Comparison of ENCODE assay signal across 21 cellular contexts in genomic region chr15:39846108-39846507, GRCh38.
"Had no signal": no experiment of that assay in that cellular context is flagged by ENCODE, and none has a peak within 500 bp of the region (broad histone marks: within the 10 kb centered on the region; RNA-seq: fewer than 3 reads in every experiment).

No MANE protein-coding gene starts in this region.

- H2AFZ ChIP-seq: parathyroid adenoma had no signal

- H3K4me1 ChIP-seq: colonic mucosa, esophagus squamous epithelium, parathyroid adenoma, upper lobe of right lung had no signal

- H3K4me1 Mint-ChIP-seq: activated CD8-positive, alpha-beta memory T cell treated with anti-CD3 and anti-CD28 coated beads, Interleukin-2, amount 10 ng/mL, durations not matched to agents 7 days and 5 days; activated naive CD4-positive, alpha-beta T cell treated with anti-CD3 and anti-CD28 coated beads, Interleukin-2, amount 10 ng/mL, durations not matched to agents 7 days and 5 days; immature natural killer cell; naive thymus-derived CD4-positive, alpha-beta T cell had no signal

- H3K4me3 Mint-ChIP-seq: activated CD4-positive, alpha-beta memory T cell treated with anti-CD3 and anti-CD28 coated beads for 36 hours; activated CD8-positive, alpha-beta memory T cell treated with anti-CD3 and anti-CD28 coated beads, Interleukin-2, amount 10 ng/mL, durations not matched to agents 7 days and 5 days; activated naive CD4-positive, alpha-beta T cell treated with anti-CD3 and anti-CD28 coated beads, Interleukin-2, amount 10 ng/mL, durations not matched to agents 7 days and 5 days; immature natural killer cell; naive thymus-derived CD4-positive, alpha-beta T cell had no signal

- H3K27ac Mint-ChIP-seq: activated CD4-positive, alpha-beta memory T cell treated with anti-CD3 and anti-CD28 coated beads for 36 hours; activated CD8-positive, alpha-beta memory T cell treated with anti-CD3 and anti-CD28 coated beads, Interleukin-2, amount 10 ng/mL, durations not matched to agents 7 days and 5 days; activated naive CD4-positive, alpha-beta T cell treated with anti-CD3 and anti-CD28 coated beads, Interleukin-2, amount 10 ng/mL, durations not matched to agents 7 days and 5 days; activated T-helper 2 cell treated with anti-CD3 and anti-CD28 coated beads, Interferon-gamma antibody, Interleukin-2, Interleukin-4, amounts not matched to agents 10 μg/mL and 5 μg/mL and 100 μg/mL, durations not matched to agents 14 hours and 24 hours and 36 hours; immature natural killer cell; naive thymus-derived CD4-positive, alpha-beta T cell had no signal

- H3K9ac ChIP-seq: parathyroid adenoma had no signal

- ATAC-seq: activated CD8-positive, alpha-beta memory T cell treated with anti-CD3 and anti-CD28 coated beads, Interleukin-2, amount 10 ng/mL, durations not matched to agents 7 days and 5 days; left lobe of liver; mucosa of descending colon; naive thymus-derived CD4-positive, alpha-beta T cell; upper lobe of right lung had no signal

- H3K36me3 Mint-ChIP-seq: activated CD4-positive, alpha-beta memory T cell treated with anti-CD3 and anti-CD28 coated beads for 36 hours; activated CD8-positive, alpha-beta memory T cell treated with anti-CD3 and anti-CD28 coated beads, Interleukin-2, amount 10 ng/mL, durations not matched to agents 7 days and 5 days; activated naive CD4-positive, alpha-beta T cell treated with anti-CD3 and anti-CD28 coated beads, Interleukin-2, amount 10 ng/mL, durations not matched to agents 7 days and 5 days; immature natural killer cell; naive thymus-derived CD4-positive, alpha-beta T cell had no signal

- H3K9me3 ChIP-seq: colonic mucosa, esophagus squamous epithelium, mucosa of descending colon, thoracic aorta, upper lobe of right lung had no signal

- H3K27ac ChIP-seq: colonic mucosa, esophagus squamous epithelium, parathyroid adenoma, thoracic aorta, upper lobe of right lung had no signal

- H3K27me3 ChIP-seq: colonic mucosa, esophagus squamous epithelium, upper lobe of right lung had no signal

- H3K36me3 ChIP-seq: colonic mucosa, esophagus squamous epithelium, thoracic aorta, upper lobe of right lung had no signal

- DNase-seq: activated CD4-positive, alpha-beta memory T cell treated with anti-CD3 and anti-CD28 coated beads for 36 hours; activated CD4-positive, CD25-positive, alpha-beta regulatory T cell treated with anti-CD3 and anti-CD28 coated beads, Interleukin-2, amount 50 U/mL, for 72 hours; activated CD8-positive, alpha-beta memory T cell treated with anti-CD3 and anti-CD28 coated beads, Interleukin-2, amount 10 ng/mL, durations not matched to agents 7 days and 5 days; activated naive CD4-positive, alpha-beta T cell treated with anti-CD3 and anti-CD28 coated beads, Interleukin-2, amount 10 ng/mL, durations not matched to agents 7 days and 5 days; activated T-cell treated with anti-CD3 and anti-CD28 coated beads, Interleukin-2, amount 50 U/mL, for 1 hour; colonic mucosa; esophagus squamous epithelium; foreskin fibroblast; head of caudate nucleus; immature natural killer cell; mammary epithelial cell; mucosa of descending colon; naive thymus-derived CD4-positive, alpha-beta T cell; stimulated activated CD4-positive, alpha-beta T cell treated with anti-CD3 and anti-CD28 coated beads, Interleukin-2, amount 100 ng/mL, for 24 hours; T-helper 1 cell; T1000; upper lobe of right lung had no signal

- H3K79me2 ChIP-seq: parathyroid adenoma had no signal

- H3K4me3 ChIP-seq: colonic mucosa, esophagus squamous epithelium, mucosa of descending colon, thoracic aorta, upper lobe of right lung had no signal

- H3K9me3 Mint-ChIP-seq: activated CD4-positive, alpha-beta memory T cell treated with anti-CD3 and anti-CD28 coated beads for 36 hours; activated naive CD4-positive, alpha-beta T cell treated with anti-CD3 and anti-CD28 coated beads, Interleukin-2, amount 10 ng/mL, durations not matched to agents 7 days and 5 days; activated T-helper 2 cell treated with anti-CD3 and anti-CD28 coated beads, Interferon-gamma antibody, Interleukin-2, Interleukin-4, amounts not matched to agents 10 μg/mL and 5 μg/mL and 100 μg/mL, durations not matched to agents 14 hours and 24 hours and 36 hours; immature natural killer cell; naive thymus-derived CD4-positive, alpha-beta T cell had no signal
